12 cellular contexts compared by ENCODE assay signal in genomic region chr16:50160495-50161164, GRCh38. TPM values are rescaled to one million over a fixed set of nuclear protein-coding genes. Genes with fewer than 3 reads are reported as not detected.
DNase-seq lines count a peak whose midpoint lies in the region; ATAC-seq and TF ChIP-seq lines count a peak whose summit lies in the region.
"Had no signal": no experiment of that assay in that cellular context is flagged by ENCODE, and none has a peak within 500 bp of the region (broad histone marks: within the 10 kb centered on the region; RNA-seq: fewer than 3 reads in every experiment).

No MANE protein-coding gene starts in this region.

- H3K36me3 ChIP-seq in CD8-positive, alpha-beta T cell (ENCODE audit: insufficient read depth, low read length) = no peaks in the 10 kb centered on the region
- no peaks in the 10 kb centered on the region for H3K36me3 ChIP-seq in body of pancreas (replicated peaks in 1 of 2; ENCODE audit: insufficient read depth in 1 of 2, low read depth in 2 of 2)
- H3K36me3 ChIP-seq: neutrophil had no signal

- peak; percentile 80 for ATAC-seq in CD8-positive, alpha-beta T cell
- peak; percentile 61 to 87 for ATAC-seq in naive thymus-derived CD8-positive, alpha-beta T cell
- ATAC-seq in body of pancreas (no peak), HG03521 (IDR thresholded peaks at IDR 0.05; ENCODE audit: unreplicated experiment) (no peak)

- no peak overlapping the region for H3K4me3 ChIP-seq in CD8-positive, alpha-beta T cell (ENCODE audit: low read depth, low read length)
- H3K4me3 ChIP-seq in cardiac fibroblast (replicated peaks in 1 of 2; ENCODE audit: low read depth in 2 of 2, low read length in 2 of 2) (no peak overlapping the region), body of pancreas (no peak overlapping the region)

- no peak for DNase-seq in CD8-positive, alpha-beta T cell
- DNase-seq in LHCN-M2 (ENCODE audit: low read depth) (peak; percentile 57), cardiac fibroblast (ENCODE audit: low read depth in 2 of 2) (peak; percentile 36 to 52), body of pancreas (no peak), UCSD-AML1 (lab: John Stamatoyannopoulos, UW; ENCODE audit: unreplicated experiment) (no peak), medulla oblongata (ENCODE audit: extremely low spot score) (no peak)
- DNase-seq in naive thymus-derived CD8-positive, alpha-beta T cell = peak in 4 of 10 donors; percentile 26 to 58 (median 42)
- DNase-seq: amniotic stem cell; NCI-H1436; stimulated activated CD4-positive, alpha-beta T cell treated with anti-CD3 and anti-CD28 coated beads, Interleukin-1b, Interleukin-23, amount 100 ng/mL, for 48 hours had no signal

- WGBS in body of pancreas, 2 donors = 56 to 60% methylated on average over 4 of the region's 4 CpGs

- no peaks in the 10 kb centered on the region for H3K9me3 ChIP-seq in CD8-positive, alpha-beta T cell (ENCODE audit: low read length)
- H3K9me3 ChIP-seq in body of pancreas = no peaks in the 10 kb centered on the region
- H3K9me3 ChIP-seq: neutrophil had no signal

- intact Hi-C loops in CD8-positive, alpha-beta T cell (cut with DNase I, micrococcal nuclease) = loop anchor here in 1 of 2 experiments (5.0 kb wide), 1 partner anchor 37 kb away; no protein-coding TSS in a partner anchor
- intact Hi-C loops in body of pancreas (cut with DNase I) = no loop called here

- CTCF ChIA-PET in CD8-positive, alpha-beta T cell (lab: Charles Lee) = interaction anchor here (0.7 to 1.5 kb wide), 5 partner anchors 9 to 586 kb away, joined by 3 to 6 read pairs (median 4); partner anchors contain the start of gene CNEP1R1

- no peak for TF ChIP-seq POLR2A in body of pancreas (IDR thresholded peaks at IDR 0.05)

- no peaks in the 10 kb centered on the region for H3K9me3 Mint-ChIP-seq in CD8-positive, alpha-beta T cell
- no peaks in the 10 kb centered on the region for H3K9me3 Mint-ChIP-seq in naive thymus-derived CD8-positive, alpha-beta T cell

- H3K27me3 Mint-ChIP-seq in CD8-positive, alpha-beta T cell (ENCODE audit: low read depth) = no peaks in the 10 kb centered on the region
- H3K27me3 Mint-ChIP-seq in naive thymus-derived CD8-positive, alpha-beta T cell = no peaks in the 10 kb centered on the region

- no peaks in the 10 kb centered on the region for H3K27me3 ChIP-seq in CD8-positive, alpha-beta T cell (ENCODE audit: insufficient read depth, low read length)
- no peaks in the 10 kb centered on the region for H3K27me3 ChIP-seq in body of pancreas
- H3K27me3 ChIP-seq: neutrophil had no signal

- peak overlapping the region; percentile 24 for H3K27ac ChIP-seq in CD8-positive, alpha-beta T cell (ENCODE audit: low read depth, low read length)
- H3K27ac ChIP-seq in body of pancreas = peak overlapping the region in 1 of 4 donors; percentile 2
- H3K27ac ChIP-seq: neutrophil had no signal

- H3K36me3 Mint-ChIP-seq in CD8-positive, alpha-beta T cell = peaks cover 21% of the 10 kb centered on the region
- peaks cover 0 to 35% (median 5%) of the 10 kb centered on the region in 3 donors for H3K36me3 Mint-ChIP-seq in naive thymus-derived CD8-positive, alpha-beta T cell

- H3K4me1 Mint-ChIP-seq in CD8-positive, alpha-beta T cell (ENCODE audit: low read depth) = peaks cover 67% of the 10 kb centered on the region
- peaks cover 36 to 85% (median 70%) of the 10 kb centered on the region in 4 donors for H3K4me1 Mint-ChIP-seq in naive thymus-derived CD8-positive, alpha-beta T cell

- peak overlapping the region; percentile 46 for H3K4me3 Mint-ChIP-seq in CD8-positive, alpha-beta T cell
- peak overlapping the region; percentile 7 to 59 (median 52) for H3K4me3 Mint-ChIP-seq in naive thymus-derived CD8-positive, alpha-beta T cell

- TF ChIP-seq CTCF in CD8-positive, alpha-beta T cell (IDR thresholded peaks at IDR 0.05) = no peak
- TF ChIP-seq CTCF in cardiac fibroblast (IDR thresholded peaks at IDR 0.05; ENCODE audit: low read depth, low read length) (no peak), body of pancreas (IDR thresholded peaks at IDR 0.05) (no peak)

- POLR2A ChIA-PET in CD8-positive, alpha-beta T cell (lab: Charles Lee) = interaction anchor here (1.6 kb wide), 1 partner anchor 50 kb away, joined by 4 read pairs; no protein-coding TSS in a partner anchor
- POLR2A ChIA-PET in naive thymus-derived CD8-positive, alpha-beta T cell (lab: Charles Lee) = interaction anchor here (0.8 to 1.3 kb wide), 2 partner anchors 15 to 95 kb away, joined by 3 to 4 read pairs; partner anchors contain the start of gene HEATR3

- H3K27ac Mint-ChIP-seq in CD8-positive, alpha-beta T cell = peak overlapping the region; percentile 84
- H3K27ac Mint-ChIP-seq in naive thymus-derived CD8-positive, alpha-beta T cell = peak overlapping the region; percentile 52 to 96 (median 82)

- H3K4me1 ChIP-seq in CD8-positive, alpha-beta T cell (ENCODE audit: insufficient read depth, low read length) = peaks cover 66% of the 10 kb centered on the region
- H3K4me1 ChIP-seq in body of pancreas = peaks cover 34% of the 10 kb centered on the region

RNA-seq across cellular contexts. Expression of gene TENT4B, which starts 7.5 kb away (rescaled TPM):
- total RNA-seq in CD8-positive, alpha-beta T cell = 10 to 100 TPM; 60.2 to 62.1 TPM
- total RNA-seq in LHCN-M2 (2014; rRNA removed) = 11.6 and 13.5 TPM in 2 replicates
- 3.3 TPM for polyA plus RNA-seq in LHCN-M2 (2012)
- 10 to 100 TPM; 26.0 to 27.0 TPM for total RNA-seq in naive thymus-derived CD8-positive, alpha-beta T cell
- 1 to 10 TPM; 5.3 to 8.3 (median 6.6) TPM for polyA plus RNA-seq in naive thymus-derived CD8-positive, alpha-beta T cell
- 1 to 10 TPM; 2.0 to 7.0 TPM for total RNA-seq in body of pancreas

Comparison
In these comparisons a context has a peak if more than half of its experiments do, and no peak if none do; other contexts are left out.
1. ATAC-seq: peak in CD8-positive, alpha-beta T cell (single experiment) and naive thymus-derived CD8-positive, alpha-beta T cell (2 of 2); none in body of pancreas (single experiment) and HG03521 (single experiment).
2. DNase-seq: peak in LHCN-M2 (single experiment) and cardiac fibroblast (2 of 2); none in CD8-positive, alpha-beta T cell (0 of 7), body of pancreas (0 of 4), UCSD-AML1 (single experiment) and medulla oblongata (single experiment).